Comparison of ENCODE assay signal across 8 cellular contexts in the genomic region with DNA sequence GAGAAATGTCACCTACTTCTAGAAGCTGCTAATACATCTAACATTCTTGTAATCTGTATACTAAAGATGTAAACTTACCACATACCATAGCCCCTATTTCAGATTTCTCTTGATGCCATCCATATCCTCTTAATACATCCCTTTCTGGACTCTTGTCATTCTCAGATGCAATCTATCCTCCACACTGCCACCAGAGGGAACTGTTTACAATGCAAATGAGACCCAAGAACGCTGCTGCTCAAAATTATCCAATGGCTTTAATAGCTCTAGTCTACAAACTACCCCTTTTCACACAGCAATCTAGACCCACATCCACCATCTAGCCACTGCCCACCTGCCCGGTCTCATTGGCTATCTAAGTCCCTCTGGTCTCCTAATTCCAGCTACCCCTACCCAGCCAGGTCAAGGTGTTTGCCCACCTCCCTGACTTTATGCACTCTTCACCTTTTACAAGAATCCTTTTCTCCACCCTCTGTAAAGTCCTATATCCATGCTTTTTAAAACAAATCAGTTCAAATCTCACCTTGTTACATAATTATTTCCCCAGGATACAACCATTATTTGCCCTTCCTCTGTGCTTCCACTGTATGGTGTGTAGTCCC. TPM values are rescaled to one million over a fixed set of nuclear protein-coding genes. Genes with fewer than 3 reads are reported as not detected.
A peak's percentile ranks its signal among the peaks of the same experiment; 100 is the strongest.
DNase-seq lines count a peak whose midpoint lies in the region; ATAC-seq, FAIRE-seq and TF ChIP-seq lines count a peak whose summit lies in the region.

No MANE protein-coding gene starts in this region.

- H3K4me1 ChIP-seq in body of pancreas = no peaks in the 10 kb centered on the region
- H3K4me1 ChIP-seq in right lobe of liver = no peaks in the 10 kb centered on the region

- H3K27ac ChIP-seq in body of pancreas = no peak overlapping the region
- H3K27ac ChIP-seq in right lobe of liver = no peak overlapping the region

- DNase-seq in D721Med (ENCODE audit: insufficient read length, low spot score) (no peak), NCI-H2227 treated with DMSO at 0.1 percent for 48 hours (lab: John Stamatoyannopoulos, UW) (peak; percentile 12), body of pancreas (peak in 3 of 4 donors; percentile 19 to 51 (median 49)), right lobe of liver (no peak)
- DNase-seq in stimulated activated CD4-positive, alpha-beta T cell treated with anti-CD3 and anti-CD28 coated beads, Interleukin-12 subunit alpha, Interleukin-12 subunit beta, amount 100 ng/mL, for 4 hours = no peak

- TF ChIP-seq CTCF in D721Med (IDR thresholded peaks at IDR 0.05; ENCODE audit: insufficient read depth, missing control alignments) = peak; percentile 72
- TF ChIP-seq CTCF in body of pancreas (IDR thresholded peaks at IDR 0.05) = peak in 6 of 7 experiments; percentile 28 to 62 (median 54)
- TF ChIP-seq CTCF in right lobe of liver (IDR thresholded peaks at IDR 0.05) = peak; percentile 51 to 60 (median 56)

- no peaks in the 10 kb centered on the region for H3K9me3 ChIP-seq in body of pancreas
- no peaks in the 10 kb centered on the region for H3K9me3 ChIP-seq in right lobe of liver

- H3K4me3 ChIP-seq in body of pancreas = no peak overlapping the region
- no peak overlapping the region for H3K4me3 ChIP-seq in right lobe of liver

- no peaks in the 10 kb centered on the region for H3K27me3 ChIP-seq in body of pancreas
- H3K27me3 ChIP-seq in right lobe of liver = no peaks in the 10 kb centered on the region

- TF ChIP-seq POLR2A in body of pancreas (IDR thresholded peaks at IDR 0.05) (no peak), right lobe of liver (IDR thresholded peaks at IDR 0.05) (no peak)

- intact Hi-C loops in body of pancreas (cut with DNase I) = no loop called here
- intact Hi-C loops in right lobe of liver (cut with DNase I) = no loop called here

- 14 to 21% methylated on average over 2 of the region's 2 CpGs for WGBS in body of pancreas, 2 donors
- WGBS in right lobe of liver (ENCODE audit: insufficient coverage, low coverage, low lambda C conversion rate, missing lambda C conversion rate) = 12% methylated on average over 2 of the region's 2 CpGs

- peak; percentile 28 for ATAC-seq in GM18858 (IDR thresholded peaks at IDR 0.05; ENCODE audit: unreplicated experiment)
- ATAC-seq in HG03135 (IDR thresholded peaks at IDR 0.05; ENCODE audit: unreplicated experiment) = peak; percentile 36
- peak; percentile 70 for ATAC-seq in body of pancreas
- peak; percentile 81 to 89 (median 82) for ATAC-seq in right lobe of liver
- no peak for ATAC-seq in HG02852 (IDR thresholded peaks at IDR 0.05; ENCODE audit: unreplicated experiment)

- H3K36me3 ChIP-seq in body of pancreas (replicated peaks in 1 of 2; ENCODE audit: insufficient read depth in 1 of 2, low read depth in 2 of 2) (no peaks in the 10 kb centered on the region), right lobe of liver (no peaks in the 10 kb centered on the region)

- FAIRE-seq in D721Med (lab: Jason Lieb, UNC) = peak; percentile 77

RNA-seq across cellular contexts. Expression of a gene that starts 14.8 kb away (rescaled TPM):
- total RNA-seq in body of pancreas (1 to 10 TPM in 1 of 2 donors, under 1 TPM in 1; 0.33 to 1.0 TPM), right lobe of liver (not detected)

RNA-seq across cellular contexts. Expression of a gene that starts 59.4 kb away (rescaled TPM):
- total RNA-seq in body of pancreas (1 to 10 TPM; 6.5 to 7.3 TPM), right lobe of liver (1 to 10 TPM; 5.6 to 8.2 (median 6.7) TPM)

Comparison
In these comparisons a context has a peak if more than half of its experiments do, and no peak if none do; other contexts are left out.
1. DNase-seq: peak in NCI-H2227 treated with DMSO at 0.1 percent for 48 hours (single experiment) and body of pancreas (3 of 4); none in D721Med (single experiment), right lobe of liver (0 of 3) and stimulated activated CD4-positive, alpha-beta T cell treated with anti-CD3 and anti-CD28 coated beads, Interleukin-12 subunit alpha, Interleukin-12 subunit beta, amount 100 ng/mL, for 4 hours (single experiment).
2. Peak in every context shown above with its lines, with median percentiles within 50 percentile points of each other: CTCF ChIP-seq.